8 cellular contexts compared by ENCODE assay signal in genomic region chr7:105656922-105657521, GRCh38.
DNase-seq lines count a peak whose midpoint lies in the region; TF ChIP-seq lines count a peak whose summit lies in the region.

No MANE protein-coding gene starts in this region.

- TF ChIP-seq CTCF in fibroblast of lung (conservative IDR thresholded peaks at IDR 0.05 in 1 of 2, IDR thresholded peaks at IDR 0.05 in 1 of 2; ENCODE audit: low read depth in 1 of 2, low read length in 2 of 2), result peak; percentile 52 to 75

- no peak overlapping the region for H3K9ac ChIP-seq in fibroblast of lung (ENCODE audit: insufficient read depth, low read length)

- H3K79me2 ChIP-seq in fibroblast of lung (ENCODE audit: control insufficient read depth, insufficient read depth, low read length), result no peaks in the 10 kb centered on the region

- H3K4me2 ChIP-seq in fibroblast of lung (ENCODE audit: extremely low read depth, insufficient read depth, low read length), result no peak overlapping the region

- no peak overlapping the region for H2AFZ ChIP-seq in fibroblast of lung (ENCODE audit: low read length)

- H3K4me3 ChIP-seq in fibroblast of lung (replicated peaks in 1 of 4; ENCODE audit: control extremely low read depth in 1 of 4, insufficient read depth in 1 of 4, low read depth in 3 of 4, low read length in 4 of 4), result no peak overlapping the region

- no peaks in the 10 kb centered on the region for H3K9me3 ChIP-seq in fibroblast of lung (ENCODE audit: control insufficient read depth, insufficient read depth, low read depth, low read length)

- H4K20me1 ChIP-seq in fibroblast of lung (ENCODE audit: control insufficient read depth, extremely low read depth, insufficient read depth, low read length), result no peaks in the 10 kb centered on the region

- H3K4me1 ChIP-seq in fibroblast of lung (ENCODE audit: control insufficient read depth, extremely low read depth, insufficient read depth, low read length), result no peaks in the 10 kb centered on the region

- DNase-seq in NOMO-1 treated with DMSO at 0.1 percent for 48 hours (lab: John Stamatoyannopoulos, UW; ENCODE audit: unreplicated experiment), result peak; percentile 45
- no peak for DNase-seq in NOMO-1 treated with dmso at 0.1 percent for 144 hours (lab: John Stamatoyannopoulos, UW; ENCODE audit: unreplicated experiment)
- DNase-seq in NCI-H2029 (lab: John Stamatoyannopoulos, UW), result peak; percentile 18
- peak; percentile 44 for DNase-seq in activated CD8-positive, alpha-beta memory T cell treated with anti-CD3 and anti-CD28 coated beads, Interleukin-2, amount 50 U/mL, for 1 hour (ENCODE audit: extremely low read depth)
- peak in 1 of 2 donors; percentile 33 for DNase-seq in fibroblast of lung (ENCODE audit: low read depth in 2 of 2)
- DNase-seq in stimulated activated CD4-positive, alpha-beta T cell treated with anti-CD3 and anti-CD28 coated beads, Interleukin-12 subunit alpha, Interleukin-12 subunit beta, amount 100 ng/mL, for 48 hours (ENCODE audit: low read depth in 2 of 3, low spot score in 1 of 3), result peak; percentile 47 to 86 (median 63)
- no peak for DNase-seq in putamen (ENCODE audit: low spot score)
- DNase-seq in DMS79 (lab: John Stamatoyannopoulos, UW), result no peak

- no peaks in the 10 kb centered on the region for H3K27me3 ChIP-seq in fibroblast of lung (ENCODE audit: control insufficient read depth, insufficient read depth, low read length)

- no peak overlapping the region for H3K27ac ChIP-seq in fibroblast of lung (ENCODE audit: insufficient read depth, low read length)

- no peaks in the 10 kb centered on the region for H3K36me3 ChIP-seq in fibroblast of lung (ENCODE audit: control insufficient read depth, insufficient read depth, low read length)

Comparison
In these comparisons a context has a peak if more than half of its experiments do, and no peak if none do; other contexts are left out.
1. DNase-seq: peak in NOMO-1 treated with DMSO at 0.1 percent for 48 hours (single experiment), NCI-H2029 (single experiment), activated CD8-positive, alpha-beta memory T cell treated with anti-CD3 and anti-CD28 coated beads, Interleukin-2, amount 50 U/mL, for 1 hour (single experiment) and stimulated activated CD4-positive, alpha-beta T cell treated with anti-CD3 and anti-CD28 coated beads, Interleukin-12 subunit alpha, Interleukin-12 subunit beta, amount 100 ng/mL, for 48 hours (3 of 3); none in NOMO-1 treated with dmso at 0.1 percent for 144 hours (single experiment), putamen (single experiment) and DMS79 (single experiment).